Comparison of ENCODE assay signal across 9 cellular contexts in genomic region chr17:6894206-6894528, GRCh38.
DNase-seq lines count a peak whose midpoint lies in the region; ATAC-seq and TF ChIP-seq lines count a peak whose summit lies in the region.
"Had no signal": no experiment of that assay in that cellular context is flagged by ENCODE, and none has a peak within 500 bp of the region (broad histone marks: within the 10 kb centered on the region; RNA-seq: fewer than 3 reads in every experiment).

No MANE protein-coding gene starts in this region.

- H3K4me2 ChIP-seq in OCI-LY3 (ENCODE audit: low read length): no peak overlapping the region

- H3K36me3 ChIP-seq in OCI-LY3 (replicated peaks; ENCODE audit: low read depth, low read length) (no peaks in the 10 kb centered on the region), esophagus (ENCODE audit: control insufficient read depth in 2 of 2, insufficient read depth in 2 of 2, low read length in 1 of 2) (peaks cover 0 to 2% of the 10 kb centered on the region in 2 donors)
- H3K36me3 ChIP-seq: HAP-1 had no signal

- no peaks in the 10 kb centered on the region for H3K79me2 ChIP-seq in OCI-LY3 (ENCODE audit: low read length)

- 27 to 34% methylated on average over 18 of the region's 18 CpGs for WGBS in esophagus, 2 donors

- H3K4me3 ChIP-seq in GM12865 (ENCODE audit: low read depth, low read length): no peak overlapping the region
- H3K4me3 ChIP-seq in OCI-LY3 (ENCODE audit: low read length): no peak overlapping the region
- H3K4me3 ChIP-seq in esophagus (ENCODE audit: low read depth in 1 of 2, low read length in 2 of 2): peak overlapping the region; percentile 16 to 21
- H3K4me3 ChIP-seq: HAP-1 had no signal

- H2AFZ ChIP-seq in OCI-LY3 (ENCODE audit: low read depth, low read length): no peak overlapping the region

- DNase-seq in GM12865 (ENCODE audit: low read depth) (peak; percentile 47), retina (peak; percentile 62), NCI-H187 treated with DMSO at 0.1 percent for 48 hours (lab: John Stamatoyannopoulos, UW) (no peak), amniotic stem cell (lab: John Stamatoyannopoulos, UW) (no peak)
- DNase-seq: NCI-H2171 had no signal

- TF ChIP-seq CTCF in GM12865 (IDR thresholded peaks at IDR 0.05; ENCODE audit: insufficient read depth, low read depth, low read length, missing control alignments): peak; percentile 55
- peak; percentile 19; the same call in 1 of the 2 replicates for TF ChIP-seq CTCF in OCI-LY3 (IDR thresholded peaks at IDR 0.05; ENCODE audit: low read depth, low read length)

- H3K27me3 ChIP-seq in OCI-LY3 (ENCODE audit: low read depth, low read length): no peaks in the 10 kb centered on the region
- H3K27me3 ChIP-seq in esophagus (ENCODE audit: control insufficient read depth in 1 of 2, insufficient read depth in 2 of 2, low read length in 2 of 2): peaks cover 3 to 4% of the 10 kb centered on the region in 2 donors

- no peaks in the 10 kb centered on the region for H3K9me3 ChIP-seq in OCI-LY3 (ENCODE audit: insufficient read depth, low read length)
- H3K9me3 ChIP-seq in esophagus (ENCODE audit: control insufficient read depth in 2 of 2, insufficient read depth in 1 of 2, low read depth in 1 of 2, low read length in 1 of 2): no peaks in the 10 kb centered on the region
- H3K9me3 ChIP-seq: HAP-1 had no signal

- no peak overlapping the region for H3K9ac ChIP-seq in OCI-LY3 (ENCODE audit: low read length)

- H3K27ac ChIP-seq in OCI-LY3 (ENCODE audit: low read length): no peak overlapping the region
- no peak overlapping the region for H3K27ac ChIP-seq in esophagus (ENCODE audit: low read depth in 2 of 2, low read length in 1 of 2)

- H3K4me1 ChIP-seq in OCI-LY3 (ENCODE audit: low read length) (no peaks in the 10 kb centered on the region), esophagus (ENCODE audit: control insufficient read depth in 2 of 2, insufficient read depth in 2 of 2, low read length in 1 of 2) (peaks cover 3% of the 10 kb centered on the region in 2 donors)
- H3K4me1 ChIP-seq: HAP-1 had no signal

- ATAC-seq in GM21723 (IDR thresholded peaks at IDR 0.05; ENCODE audit: unreplicated experiment): no peak

- no peaks in the 10 kb centered on the region for H4K20me1 ChIP-seq in OCI-LY3 (ENCODE audit: insufficient read depth, low read length)

Comparison
In these comparisons a context has a peak if more than half of its experiments do, and no peak if none do; other contexts are left out.
1. DNase-seq: peak in GM12865 (single experiment) and retina (single experiment); none in NCI-H187 treated with DMSO at 0.1 percent for 48 hours (single experiment) and amniotic stem cell (single experiment).
2. H3K4me3 ChIP-seq: peak in esophagus (2 of 2); none in GM12865 (single experiment) and OCI-LY3 (single experiment).